Comparison of ENCODE assay signal across 8 cellular contexts in the genomic region with DNA sequence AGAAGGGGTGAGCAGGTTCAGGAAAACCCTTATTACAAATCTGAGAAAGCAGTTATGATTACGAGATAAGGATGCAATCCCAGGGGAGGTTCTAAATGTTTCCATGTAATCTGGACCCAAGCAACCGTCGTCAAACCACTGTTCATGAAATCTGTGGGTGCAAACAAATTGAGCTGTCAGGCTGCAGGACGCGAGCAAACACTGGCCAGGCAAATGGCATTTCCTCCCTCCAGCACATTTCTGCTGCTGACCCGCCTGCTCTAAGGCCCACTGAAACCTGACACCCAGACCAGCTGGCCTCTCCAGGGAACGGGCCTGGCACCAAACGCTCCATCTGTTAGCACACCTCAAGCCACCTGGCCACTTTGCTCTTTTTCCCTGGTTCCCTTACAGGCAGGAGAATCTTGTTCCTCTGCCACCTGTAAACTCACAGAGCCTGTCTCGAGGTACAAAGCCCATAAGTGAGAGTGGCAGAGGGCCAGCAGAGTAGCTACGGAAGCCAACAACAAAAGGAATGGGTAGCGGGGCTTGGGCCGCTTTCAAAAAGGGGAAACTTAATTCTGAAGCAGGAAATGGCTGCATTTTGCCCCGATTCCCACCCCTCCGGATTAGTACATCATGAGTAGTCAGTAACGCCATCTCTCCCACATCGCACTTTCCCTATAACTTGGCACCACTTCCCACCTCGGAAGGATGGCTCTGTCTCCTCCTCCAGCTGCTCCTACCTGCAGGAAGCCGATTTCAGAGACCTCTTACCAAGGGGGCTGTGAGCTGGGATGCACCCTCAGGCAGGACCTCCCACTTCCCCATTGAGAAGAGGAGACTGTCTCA. TPM values are rescaled to one million over a fixed set of nuclear protein-coding genes. Genes with fewer than 3 reads are reported as not detected.
A peak's percentile ranks its signal among the peaks of the same experiment; 100 is the strongest.
DNase-seq lines count a peak whose midpoint lies in the region; ATAC-seq and TF ChIP-seq lines count a peak whose summit lies in the region.
"Had no signal": no experiment of that assay in that cellular context is flagged by ENCODE, and none has a peak within 500 bp of the region (broad histone marks: within the 10 kb centered on the region; RNA-seq: fewer than 3 reads in every experiment).

No MANE protein-coding gene starts in this region.

- CTCF ChIA-PET in HEK293 (lab: Yijun Ruan, JAX), result interaction anchor here (0.7 to 0.9 kb wide), 3 partner anchors 13 to 1542 kb away, joined by 3 to 5 read pairs (median 5); no protein-coding TSS in a partner anchor

- H3K27me3 ChIP-seq in mesenchymal stem cell (ENCODE audit: control insufficient read depth in 1 of 2, insufficient read depth in 1 of 2, low read length in 2 of 2), result peaks cover 0 to 6% of the 10 kb centered on the region in 2 experiments

- H3K9ac ChIP-seq in mesenchymal stem cell (ENCODE audit: low read length), result peak overlapping the region; percentile 24

- no peak overlapping the region for H3K4ac ChIP-seq in mesenchymal stem cell (ENCODE audit: low read depth in 1 of 2, low read length in 2 of 2)

- H3K4me1 ChIP-seq in HEK293 (ENCODE audit: control insufficient read depth, insufficient read depth, low read length) (peaks cover 9% of the 10 kb centered on the region), mesenchymal stem cell (ENCODE audit: control insufficient read depth, insufficient read depth, low read depth, low read length) (peaks cover 38% of the 10 kb centered on the region)

- H2AFZ ChIP-seq in mesenchymal stem cell (ENCODE audit: low read depth, low read length), result no peak overlapping the region

- peak; percentile 94 for DNase-seq in NCI-H510A (lab: John Stamatoyannopoulos, UW)
- DNase-seq in choroid plexus epithelial cell (ENCODE audit: low read depth), result peak; percentile 81
- peak; percentile 70 for DNase-seq in mesenchymal stem cell
- no peak for DNase-seq in effector memory CD8-positive, alpha-beta T cell

- peaks cover 7% of the 10 kb centered on the region for H3K36me3 Mint-ChIP-seq in effector memory CD8-positive, alpha-beta T cell (ENCODE audit: insufficient read depth)

- H3K36me3 ChIP-seq in HEK293 (ENCODE audit: control insufficient read depth in 2 of 2, insufficient read depth in 1 of 2, low read length in 2 of 2) (no peaks in the 10 kb centered on the region), mesenchymal stem cell (ENCODE audit: control insufficient read depth in 1 of 2, insufficient read depth in 2 of 2, low read depth in 1 of 2, low read length in 2 of 2) (no peaks in the 10 kb centered on the region)

- no peak overlapping the region for H3K23ac ChIP-seq in mesenchymal stem cell (ENCODE audit: low read length in 2 of 2)

- no peaks in the 10 kb centered on the region for H3K9me3 Mint-ChIP-seq in effector memory CD8-positive, alpha-beta T cell

- 37% methylated on average over 18 of the region's 18 CpGs for WGBS in mesenchymal stem cell

- POLR2A ChIA-PET in HEK293 (lab: Yijun Ruan, JAX), result interaction anchor here (1.2 kb wide), 1 partner anchor 231 kb away, joined by 4 read pairs; no protein-coding TSS in a partner anchor

- no peak for ATAC-seq in HG02870 (IDR thresholded peaks at IDR 0.05; ENCODE audit: unreplicated experiment)
- ATAC-seq in effector memory CD8-positive, alpha-beta T cell (replicated peaks), result no peak
- ATAC-seq in GM21619 (IDR thresholded peaks at IDR 0.05; ENCODE audit: unreplicated experiment), result no peak

- no peak overlapping the region for H3K14ac ChIP-seq in mesenchymal stem cell (ENCODE audit: low read length in 2 of 2)

- H3K4me1 Mint-ChIP-seq in effector memory CD8-positive, alpha-beta T cell (ENCODE audit: low read depth in 2 of 2), result peaks cover 20 to 52% of the 10 kb centered on the region in 2 donors

- H4K8ac ChIP-seq in mesenchymal stem cell (ENCODE audit: low read length), result no peak overlapping the region

- no peak overlapping the region for H3K4me3 ChIP-seq in HEK293 (ENCODE audit: low read depth, low read length)
- H3K4me3 ChIP-seq in choroid plexus epithelial cell (ENCODE audit: low read depth, low read length), result no peak overlapping the region
- peak overlapping the region in 1 of 2 experiments; percentile 34 for H3K4me3 ChIP-seq in mesenchymal stem cell (ENCODE audit: insufficient read depth in 1 of 2, low read depth in 1 of 2, low read length in 2 of 2)
- H3K4me3 ChIP-seq: SK-N-MC had no signal

- H3K18ac ChIP-seq in mesenchymal stem cell (ENCODE audit: low read depth in 1 of 2, low read length in 2 of 2), result no peak overlapping the region

- H3K27ac ChIP-seq in HEK293 (ENCODE audit: extremely low read depth, low read depth, low read length) (no peak overlapping the region), mesenchymal stem cell (ENCODE audit: low read length, poor library complexity, severe bottlenecking) (peak overlapping the region; percentile 55)
- H3K27ac ChIP-seq: SK-N-MC had no signal

- H2BK12ac ChIP-seq in mesenchymal stem cell (ENCODE audit: low read length in 2 of 2), result no peak overlapping the region

- H2BK15ac ChIP-seq in mesenchymal stem cell (ENCODE audit: low read depth, poor library complexity, severe bottlenecking), result no peak overlapping the region

- no peak overlapping the region for H2BK5ac ChIP-seq in mesenchymal stem cell (ENCODE audit: low read depth, low read length, poor library complexity, severe bottlenecking)

- H3K27ac Mint-ChIP-seq in effector memory CD8-positive, alpha-beta T cell, result no peak overlapping the region

- no peaks in the 10 kb centered on the region for H3K9me3 ChIP-seq in HEK293 (ENCODE audit: control insufficient read depth, insufficient read depth, low read depth, low read length)
- no peaks in the 10 kb centered on the region for H3K9me3 ChIP-seq in mesenchymal stem cell (ENCODE audit: control insufficient read depth, low read length)

- H3K27me3 Mint-ChIP-seq in effector memory CD8-positive, alpha-beta T cell, result peaks cover 34 to 82% of the 10 kb centered on the region in 2 donors

- no peak overlapping the region for H4K91ac ChIP-seq in mesenchymal stem cell (ENCODE audit: low read length)

- H2AK5ac ChIP-seq in mesenchymal stem cell (ENCODE audit: low read length, severe bottlenecking), result peak overlapping the region; percentile 36

- H2BK120ac ChIP-seq in mesenchymal stem cell (ENCODE audit: low read depth, low read length), result no peak overlapping the region

- H3K4me2 ChIP-seq in mesenchymal stem cell (ENCODE audit: low read length, poor library complexity, severe bottlenecking), result no peak overlapping the region

- TF ChIP-seq CTCF in HEK293 (tag by site-specific recombination; IDR thresholded peaks at IDR 0.05) (no peak), choroid plexus epithelial cell (conservative IDR thresholded peaks at IDR 0.05; ENCODE audit: low read depth, low read length) (no peak)

- no peaks in the 10 kb centered on the region for H3K79me1 ChIP-seq in mesenchymal stem cell (replicated peaks; ENCODE audit: low read length, poor library complexity, severe bottlenecking)

- peak overlapping the region in 1 of 2 donors; percentile 21 for H3K4me3 Mint-ChIP-seq in effector memory CD8-positive, alpha-beta T cell

TF ChIP-seq in HEK293, 187 proteins besides CTCF, POLR2A, EP300 and RAD21 (continues in another document):
- TF ChIP-seq ZSCAN4 (tag by site-specific recombination; IDR thresholded peaks at IDR 0.05) (no peak), ZNF10 (tag by site-specific recombination; IDR thresholded peaks at IDR 0.05) (no peak), ZNF433 (tag by site-specific recombination; IDR thresholded peaks at IDR 0.05; ENCODE audit: low read depth) (no peak), MZF1 (tag by site-specific recombination; IDR thresholded peaks at IDR 0.05; ENCODE audit: borderline replicate concordance) (no peak), KLF7 (tag by site-specific recombination; IDR thresholded peaks at IDR 0.05; ENCODE audit: borderline replicate concordance) (no peak), ZNF624 (tag by site-specific recombination; IDR thresholded peaks at IDR 0.05) (no peak), ZNF239 (tag by site-specific recombination; IDR thresholded peaks at IDR 0.05) (no peak), ZNF580 (tag by site-specific recombination; IDR thresholded peaks at IDR 0.05) (no peak), ZNF423 (tag by site-specific recombination; IDR thresholded peaks at IDR 0.05) (no peak), ZNF585B (tag by site-specific recombination; IDR thresholded peaks at IDR 0.05) (no peak), ZNF223 (tag by site-specific recombination; IDR thresholded peaks at IDR 0.05) (no peak), ZNF157 (tag by site-specific recombination; IDR thresholded peaks at IDR 0.05) (no peak), ZNF19 (tag by site-specific recombination; IDR thresholded peaks at IDR 0.05; ENCODE audit: low read depth) (no peak), ZNF837 (tag by site-specific recombination; IDR thresholded peaks at IDR 0.05) (no peak), FEZF1 (tag by site-specific recombination; IDR thresholded peaks at IDR 0.05) (peak; percentile 76; the same call in 1 of the 2 replicates), ZNF747 (tag by site-specific recombination; IDR thresholded peaks at IDR 0.05) (no peak), ZNF133 (tag by site-specific recombination; IDR thresholded peaks at IDR 0.05) (no peak), ZNF501 (tag by site-specific recombination; IDR thresholded peaks at IDR 0.05) (no peak)
- TF ChIP-seq, protein P1, sequence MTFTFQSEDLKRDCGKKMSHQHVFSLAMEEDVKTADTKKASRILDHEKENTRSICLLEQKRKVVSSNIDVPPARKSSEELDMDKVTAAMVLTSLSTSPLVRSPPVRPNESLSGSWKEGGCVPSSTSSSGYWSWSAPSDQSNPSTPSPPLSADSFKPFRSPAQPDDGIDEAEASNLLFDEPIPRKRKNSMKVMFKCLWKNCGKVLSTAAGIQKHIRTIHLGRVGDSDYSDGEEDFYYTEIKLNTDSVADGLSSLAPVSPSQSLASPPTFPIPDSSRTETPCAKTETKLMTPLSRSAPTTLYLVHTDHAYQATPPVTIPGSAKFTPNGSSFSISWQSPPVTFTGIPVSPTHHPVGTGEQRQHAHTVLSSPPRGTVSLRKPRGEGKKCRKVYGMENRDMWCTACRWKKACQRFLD (tag by site-specific recombination; IDR thresholded peaks at IDR 0.05), result no peak

RNA-seq across cellular contexts. Expression of gene CRACDL, which starts 26.4 kb away (rescaled TPM):
- not detected for polyA plus RNA-seq in mesenchymal stem cell (2013, experiment 1 of 2)
- not detected for polyA plus RNA-seq in mesenchymal stem cell (2013, experiment 2 of 2)

Comparison
In these comparisons a context has a peak if more than half of its experiments do, and no peak if none do; other contexts are left out.
1. DNase-seq: peak in NCI-H510A (single experiment), choroid plexus epithelial cell (single experiment) and mesenchymal stem cell (single experiment); none in effector memory CD8-positive, alpha-beta T cell (0 of 3).